ENCODE assay signal across 9 cellular contexts in genomic region chr10:73647875-73648228, GRCh38. TPM values are rescaled to one million over a fixed set of nuclear protein-coding genes. Genes with fewer than 3 reads are reported as not detected.
DNase-seq lines count a peak whose midpoint lies in the region; ATAC-seq lines count a peak whose summit lies in the region.
"Had no signal": no experiment of that assay in that cellular context is flagged by ENCODE, and none has a peak within 500 bp of the region (broad histone marks: within the 10 kb centered on the region; RNA-seq: fewer than 3 reads in every experiment).

No MANE protein-coding gene starts in this region.

- peaks cover 41% of the 10 kb centered on the region for H3K4me1 ChIP-seq in GM23248 (ENCODE audit: insufficient read depth)
- H3K4me1 ChIP-seq in iPS-18a (ENCODE audit: control insufficient read depth, low read depth, low read length), result no peaks in the 10 kb centered on the region

- no peaks in the 10 kb centered on the region for H3K36me3 ChIP-seq in GM23248 (ENCODE audit: low read depth)
- H3K36me3 ChIP-seq in iPS-18a (ENCODE audit: control insufficient read depth, low read depth, low read length), result no peaks in the 10 kb centered on the region

- H3K9me3 ChIP-seq in GM23248 (ENCODE audit: low read depth) (no peaks in the 10 kb centered on the region), iPS-18a (ENCODE audit: control insufficient read depth, low read depth, low read length) (no peaks in the 10 kb centered on the region)

- H2AFZ ChIP-seq in GM23248, result peak overlapping the region; percentile 98

- H3K27me3 Mint-ChIP-seq in activated naive CD8-positive, alpha-beta T cell treated with anti-CD3 and anti-CD28 coated beads, Interleukin-2, amount 10 ng/mL, durations not matched to agents 7 days and 5 days, result peaks cover 9% of the 10 kb centered on the region

- H3K4me3 ChIP-seq in GM23248 (peak overlapping the region; percentile 74), iPS-18a (ENCODE audit: low read length) (peak overlapping the region; percentile 38), skin epidermis (peak overlapping the region; percentile 50 to 75 (median 62))

- DNase-seq in GM23248 (no peak), 8988T (no peak), cerebellum (ENCODE audit: low spot score) (no peak)
- no peak for DNase-seq in activated naive CD8-positive, alpha-beta T cell treated with anti-CD3 and anti-CD28 coated beads, Interleukin-2, amount 10 ng/mL, durations not matched to agents 7 days and 5 days

- no peaks in the 10 kb centered on the region for H3K79me2 ChIP-seq in GM23248 (ENCODE audit: insufficient read depth)

- H3K27ac ChIP-seq in GM23248 (no peak overlapping the region), iPS-18a (ENCODE audit: low read length) (no peak overlapping the region), skin epidermis (peak overlapping the region in 20 of 21 experiments; percentile 18 to 86 (median 69))

- POLR2A ChIA-PET in activated naive CD8-positive, alpha-beta T cell treated with anti-CD3 and anti-CD28 coated beads, Interleukin-2, amount 10 ng/mL, durations not matched to agents 7 days and 5 days (lab: Charles Lee), result no interaction called here

- H3K4me1 Mint-ChIP-seq in activated naive CD8-positive, alpha-beta T cell treated with anti-CD3 and anti-CD28 coated beads, Interleukin-2, amount 10 ng/mL, durations not matched to agents 7 days and 5 days, result peaks cover 20% of the 10 kb centered on the region

- H3K9ac ChIP-seq in GM23248 (peak overlapping the region; percentile 89), iPS-18a (ENCODE audit: low read length) (no peak overlapping the region)

- 0 to 5% methylated on average over 10 to 18 of the region's 18 CpGs for WGBS in GM23248 (ENCODE audit: low coverage in 1 of 2, low lambda C conversion rate in 2 of 2, missing lambda C conversion rate in 2 of 2), 2 experiments

- peak overlapping the region; percentile 92 for H3K4me2 ChIP-seq in GM23248 (ENCODE audit: unreplicated experiment)

- in situ Hi-C loops in GM23248 (cut with MboI), result no loop called here

- H3K27ac Mint-ChIP-seq in activated naive CD8-positive, alpha-beta T cell treated with anti-CD3 and anti-CD28 coated beads, Interleukin-2, amount 10 ng/mL, durations not matched to agents 7 days and 5 days, result peak overlapping the region; percentile 52

- peak overlapping the region; percentile 71 for H3K4me3 Mint-ChIP-seq in activated naive CD8-positive, alpha-beta T cell treated with anti-CD3 and anti-CD28 coated beads, Interleukin-2, amount 10 ng/mL, durations not matched to agents 7 days and 5 days

- H3K9me2 ChIP-seq in GM23248 (ENCODE audit: insufficient read depth), result no peaks in the 10 kb centered on the region

- H3F3A ChIP-seq in GM23248 (ENCODE audit: insufficient read depth), result peaks cover 23% of the 10 kb centered on the region

- no peaks in the 10 kb centered on the region for H3K9me3 Mint-ChIP-seq in activated naive CD8-positive, alpha-beta T cell treated with anti-CD3 and anti-CD28 coated beads, Interleukin-2, amount 10 ng/mL, durations not matched to agents 7 days and 5 days

- no peaks in the 10 kb centered on the region for H3K27me3 ChIP-seq in GM23248 (replicated peaks; ENCODE audit: insufficient read depth)
- no peaks in the 10 kb centered on the region for H3K27me3 ChIP-seq in iPS-18a (ENCODE audit: control insufficient read depth, insufficient read depth, low read length)

- no peak for ATAC-seq in activated naive CD8-positive, alpha-beta T cell treated with anti-CD3 and anti-CD28 coated beads, Interleukin-2, amount 10 ng/mL, durations not matched to agents 7 days and 5 days (ENCODE audit: low read depth)
- ATAC-seq in HG02588 (IDR thresholded peaks at IDR 0.05; ENCODE audit: unreplicated experiment) (no peak), HG02870 (IDR thresholded peaks at IDR 0.05; ENCODE audit: unreplicated experiment) (no peak)

- H3K36me3 Mint-ChIP-seq in activated naive CD8-positive, alpha-beta T cell treated with anti-CD3 and anti-CD28 coated beads, Interleukin-2, amount 10 ng/mL, durations not matched to agents 7 days and 5 days, result no peaks in the 10 kb centered on the region

- H4K20me1 ChIP-seq in GM23248 (ENCODE audit: insufficient read depth), result no peaks in the 10 kb centered on the region

RNA-seq across cellular contexts. Expression of gene MYOZ1, which starts 6.6 kb away (rescaled TPM):
- total RNA-seq in GM23248 (2014; rRNA removed; shearing (Covaris generic)), result 0.32 TPM in 1 of 2 replicates, not detected in the other
- 0.39 and 0.44 TPM in 2 replicates for polyA plus RNA-seq in GM23248 (2016; fragmentation: Nextera tagmentation; extraction: Ambion mirVana)
- not detected for total RNA-seq in activated naive CD8-positive, alpha-beta T cell treated with anti-CD3 and anti-CD28 coated beads, Interleukin-2, amount 10 ng/mL, durations not matched to agents 7 days and 5 days
- 0.18 TPM for total RNA-seq in cerebellum
- total RNA-seq: pulmonary artery endothelial cell had no signal

RNA-seq across cellular contexts. Expression of gene SYNPO2L, which starts 8.0 kb away (rescaled TPM):
- 0.11 TPM in 1 of 2 replicates, not detected in the other for total RNA-seq in GM23248 (2014; rRNA removed; shearing (Covaris generic))
- polyA plus RNA-seq in GM23248 (2016; fragmentation: Nextera tagmentation; extraction: Ambion mirVana), result 0.33 and 0.34 TPM in 2 replicates
- total RNA-seq in activated naive CD8-positive, alpha-beta T cell treated with anti-CD3 and anti-CD28 coated beads, Interleukin-2, amount 10 ng/mL, durations not matched to agents 7 days and 5 days, result not detected
- total RNA-seq in cerebellum, result not detected
- total RNA-seq: pulmonary artery endothelial cell had no signal

RNA-seq across cellular contexts. Expression of gene AGAP5, which starts 50.1 kb away (rescaled TPM):
- 2.1 and 3.9 TPM in 2 replicates for total RNA-seq in GM23248 (2014; rRNA removed; shearing (Covaris generic))
- 0.75 and 0.80 TPM in 2 replicates for polyA plus RNA-seq in GM23248 (2016; fragmentation: Nextera tagmentation; extraction: Ambion mirVana)
- total RNA-seq in activated naive CD8-positive, alpha-beta T cell treated with anti-CD3 and anti-CD28 coated beads, Interleukin-2, amount 10 ng/mL, durations not matched to agents 7 days and 5 days, result 10 to 100 TPM; 10.2 to 11.3 TPM
- 9.6 TPM for total RNA-seq in cerebellum

RNA-seq across cellular contexts. Expression of gene USP54, which starts 56.7 kb away (rescaled TPM):
- total RNA-seq in GM23248 (2014; rRNA removed; shearing (Covaris generic)), result 4.2 and 18.5 TPM in 2 replicates
- 4.0 and 6.8 TPM in 2 replicates for polyA plus RNA-seq in GM23248 (2016; fragmentation: Nextera tagmentation; extraction: Ambion mirVana)
- total RNA-seq in activated naive CD8-positive, alpha-beta T cell treated with anti-CD3 and anti-CD28 coated beads, Interleukin-2, amount 10 ng/mL, durations not matched to agents 7 days and 5 days, result 1 to 10 TPM; 3.4 to 4.1 TPM
- total RNA-seq in cerebellum, result 43.3 TPM

Comparison
In these comparisons a context has a peak if more than half of its experiments do, and no peak if none do; other contexts are left out.
1. H3K27ac ChIP-seq: peak in skin epidermis (20 of 21); none in GM23248 (single experiment) and iPS-18a (single experiment).
2. Peak in every context shown above with its lines, with median percentiles within 50 percentile points of each other: H3K4me3 ChIP-seq.